7 cellular contexts compared by ENCODE assay signal in the genomic region with DNA sequence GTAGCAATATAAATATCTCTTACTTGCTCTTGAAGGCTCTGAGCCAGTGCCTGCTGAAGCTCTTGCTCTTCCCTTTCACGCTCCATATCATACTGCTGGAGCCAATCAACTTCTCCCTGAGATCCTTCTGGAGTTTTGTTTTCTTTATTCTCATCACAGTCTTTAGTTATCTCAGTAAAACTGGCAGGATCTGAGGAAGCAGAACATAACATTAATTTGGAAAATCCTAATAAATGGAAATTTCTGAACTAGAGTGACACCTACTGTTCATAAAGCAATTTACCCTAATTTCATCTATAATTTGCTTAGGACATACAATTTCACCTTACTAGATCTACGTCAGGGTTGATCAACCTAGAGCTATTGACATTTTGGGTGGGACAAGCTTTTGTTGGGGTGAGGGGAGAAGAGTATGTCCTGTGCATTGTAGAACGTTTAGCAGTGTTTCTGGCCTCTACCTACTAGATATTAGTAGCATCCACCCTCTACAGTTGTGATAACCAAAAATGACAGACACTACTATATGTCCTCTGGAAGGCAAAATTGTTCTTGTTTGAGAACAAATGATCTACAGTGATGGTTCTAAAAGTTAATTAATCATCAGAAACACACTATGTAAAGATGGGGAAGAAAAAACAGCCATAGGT. TPM values are rescaled to one million over a fixed set of nuclear protein-coding genes. Genes with fewer than 3 reads are reported as not detected.
DNase-seq lines count a peak whose midpoint lies in the region; ATAC-seq and TF ChIP-seq lines count a peak whose summit lies in the region.

No MANE protein-coding gene starts in this region.

- peak; percentile 40; the same call in 2 of the 3 replicates for TF ChIP-seq CTCF in GM12872 (IDR thresholded peaks at IDR 0.05; ENCODE audit: insufficient read depth, low read depth, low read length)
- peak; percentile 38 for TF ChIP-seq CTCF in fibroblast of villous mesenchyme (IDR thresholded peaks at IDR 0.05; ENCODE audit: insufficient read depth, low read depth, low read length)
- no peak for TF ChIP-seq CTCF in omental fat pad (IDR thresholded peaks at IDR 0.05)

- H3K4me3 ChIP-seq in fibroblast of villous mesenchyme (ENCODE audit: low read depth, low read length): no peak overlapping the region

- ATAC-seq in sciatic nerve: peak; percentile 59
- no peak for ATAC-seq in omental fat pad (ENCODE audit: low FRiP score)

- DNase-seq in RKO (ENCODE audit: low spot score) (peak; percentile 21), fibroblast of villous mesenchyme (ENCODE audit: low read depth) (peak; percentile 46), sciatic nerve (ENCODE audit: low spot score) (no peak), omental fat pad (ENCODE audit: low spot score) (no peak), GM19238 (ENCODE audit: insufficient read length, low spot score) (no peak), NCI-H2081 treated with DMSO at 0.1 percent for 48 hours (lab: John Stamatoyannopoulos, UW) (no peak)

- intact Hi-C loops in sciatic nerve (cut with DNase I): loop anchor here (10.0 kb wide), 1 partner anchor 161 kb away; no protein-coding TSS in a partner anchor

RNA-seq across cellular contexts. Expression of a gene that starts 47.2 kb away (rescaled TPM):
- total RNA-seq in fibroblast of villous mesenchyme: under 0.01 TPM in 1 of 2 replicates, not detected in the other
- not detected for total RNA-seq in sciatic nerve
- total RNA-seq in omental fat pad: not detected

Comparison
In these comparisons a context has a peak if more than half of its experiments do, and no peak if none do; other contexts are left out.
1. CTCF ChIP-seq: peak in GM12872 (single experiment) and fibroblast of villous mesenchyme (single experiment); none in omental fat pad (0 of 3).
2. DNase-seq: peak in RKO (single experiment) and fibroblast of villous mesenchyme (single experiment); none in sciatic nerve (single experiment), omental fat pad (single experiment), GM19238 (single experiment) and NCI-H2081 treated with DMSO at 0.1 percent for 48 hours (single experiment).